22 cellular contexts compared by ENCODE assay signal in genomic region chr2:128455710-128456050, GRCh38.
"Had no signal": no experiment of that assay in that cellular context is flagged by ENCODE, and none has a peak within 500 bp of the region (broad histone marks: within the 10 kb centered on the region; RNA-seq: fewer than 3 reads in every experiment).

No MANE protein-coding gene starts in this region.

- DNase-seq: activated CD4-positive, alpha-beta memory T cell treated with anti-CD3 and anti-CD28 coated beads for 36 hours; activated CD4-positive, alpha-beta T cell treated with anti-CD3 and anti-CD28 coated beads, Interleukin-2, amount 10 ng/mL, durations not matched to agents 24 days and 14 days; activated naive CD4-positive, alpha-beta T cell; activated T-cell treated with anti-CD3 and anti-CD28 coated beads, Interleukin-2, amount 50 U/mL, for 4 hours; effector memory CD4-positive, alpha-beta T cell; erythroblast; hippocampal formation; left cardiac atrium; left ventricle myocardium superior; mammary epithelial cell; psoas muscle; stimulated activated naive CD8-positive, alpha-beta T cell treated with anti-CD3 and anti-CD28 coated beads, Interleukin-15, Interleukin-2, amounts not matched to agents 100 U/mL and 50 U/mL, for 24 hours; T-helper 9 cell; testis had no signal

- H3K4me1 Mint-ChIP-seq: activated CD4-positive, alpha-beta T cell treated with anti-CD3 and anti-CD28 coated beads, Interleukin-2, amount 10 ng/mL, durations not matched to agents 24 days and 14 days; activated T-helper 17 cell treated with anti-CD3 and anti-CD28 coated beads, Interleukin-2, amount 50 U/mL, for 72 hours had no signal

- H3K4me1 ChIP-seq: breast epithelium, gastroesophageal sphincter, pancreas, psoas muscle had no signal

- H3K4me3 ChIP-seq: breast epithelium, gastroesophageal sphincter, pancreas, psoas muscle, spleen, testis had no signal

- H3K9me3 ChIP-seq: gastroesophageal sphincter, pancreas, psoas muscle, testis had no signal

- ATAC-seq: activated naive CD4-positive, alpha-beta T cell treated with anti-CD3 and anti-CD28 coated beads, Interleukin-2, amount 50 U/mL, for 72 hours; activated T-cell treated with anti-CD3 and anti-CD28 coated beads, Interleukin-2, amount 50 U/mL, for 4 hours; activated T-helper 17 cell treated with anti-CD3 and anti-CD28 coated beads, Interleukin-2, amount 50 U/mL, for 72 hours; gastroesophageal sphincter; left cardiac atrium; left ventricle myocardium superior; pancreas; psoas muscle; stimulated activated naive CD8-positive, alpha-beta T cell treated with anti-CD3 and anti-CD28 coated beads, Interleukin-15, Interleukin-2, amounts not matched to agents 100 U/mL and 50 U/mL, for 24 hours had no signal

- H3K36me3 Mint-ChIP-seq: activated CD4-positive, alpha-beta memory T cell treated with anti-CD3 and anti-CD28 coated beads for 36 hours; activated naive CD4-positive, alpha-beta T cell treated with anti-CD3 and anti-CD28 coated beads, Interleukin-2, amount 50 U/mL, for 72 hours had no signal

- H3K27me3 ChIP-seq: breast epithelium, pancreas, testis had no signal

- H3K27ac Mint-ChIP-seq: activated CD4-positive, alpha-beta memory T cell treated with anti-CD3 and anti-CD28 coated beads for 36 hours; activated CD4-positive, alpha-beta T cell treated with anti-CD3 and anti-CD28 coated beads, Interleukin-2, amount 10 ng/mL, durations not matched to agents 24 days and 14 days; activated T-helper 17 cell treated with anti-CD3 and anti-CD28 coated beads, Interleukin-2, amount 50 U/mL, for 72 hours; T-helper 1 cell treated with Interleukin-12 subunit alpha and Interleukin-12 subunit beta and Interleukin-4 antibody, amounts not matched to agents 30 μg/mL and 1 μg/mL, for 36 hours had no signal

- H3K36me3 ChIP-seq: breast epithelium, gastroesophageal sphincter, pancreas, spleen had no signal

- H3K9me3 Mint-ChIP-seq: activated CD4-positive, alpha-beta T cell treated with anti-CD3 and anti-CD28 coated beads, Interleukin-2, amount 10 ng/mL, durations not matched to agents 24 days and 14 days; activated naive CD4-positive, alpha-beta T cell treated with anti-CD3 and anti-CD28 coated beads, Interleukin-2, amount 50 U/mL, for 72 hours; activated T-cell treated with anti-CD3 and anti-CD28 coated beads, Interleukin-2, amount 50 U/mL, for 4 hours; activated T-helper 17 cell treated with anti-CD3 and anti-CD28 coated beads, Interleukin-2, amount 50 U/mL, for 72 hours; T-helper 1 cell treated with Interleukin-12 subunit alpha and Interleukin-12 subunit beta and Interleukin-4 antibody, amounts not matched to agents 30 μg/mL and 1 μg/mL, for 36 hours had no signal

- H3K27ac ChIP-seq: breast epithelium, gastroesophageal sphincter, pancreas, psoas muscle, spleen, testis, VCaP had no signal

- H3K4me3 Mint-ChIP-seq: activated CD4-positive, alpha-beta memory T cell treated with anti-CD3 and anti-CD28 coated beads for 36 hours; activated CD4-positive, alpha-beta T cell treated with anti-CD3 and anti-CD28 coated beads, Interleukin-2, amount 10 ng/mL, durations not matched to agents 24 days and 14 days; activated T-cell treated with anti-CD3 and anti-CD28 coated beads, Interleukin-2, amount 50 U/mL, for 4 hours; activated T-helper 17 cell treated with anti-CD3 and anti-CD28 coated beads, Interleukin-2, amount 50 U/mL, for 72 hours; T-helper 1 cell treated with Interleukin-12 subunit alpha and Interleukin-12 subunit beta and Interleukin-4 antibody, amounts not matched to agents 30 μg/mL and 1 μg/mL, for 36 hours had no signal
